8 cellular contexts compared by ENCODE assay signal in genomic region chr14:50003213-50004021, GRCh38.
A peak's percentile ranks its signal among the peaks of the same experiment; 100 is the strongest.
DNase-seq lines count a peak whose midpoint lies in the region; ATAC-seq and TF ChIP-seq lines count a peak whose summit lies in the region.

No MANE protein-coding gene starts in this region.

- H3K36me3 ChIP-seq in endodermal cell (ENCODE audit: control insufficient read depth, insufficient read depth, low read length) = no peaks in the 10 kb centered on the region

- peak overlapping the region; percentile 76 for H3K4me3 Mint-ChIP-seq in activated CD8-positive, alpha-beta T cell treated with anti-CD3 and anti-CD28 coated beads, Interleukin-2, amount 10 ng/mL, durations not matched to agents 7 days and 5 days
- H3K4me3 Mint-ChIP-seq in endodermal cell = peak overlapping the region; percentile 53

- H3K27me3 ChIP-seq in endodermal cell (ENCODE audit: control insufficient read depth, insufficient read depth, low read length, poor library complexity, severe bottlenecking) = peaks cover 30% of the 10 kb centered on the region

- H3K9me3 ChIP-seq in endodermal cell (ENCODE audit: control insufficient read depth, low read length) = no peaks in the 10 kb centered on the region

- peak overlapping the region; percentile 96 for H3K27ac Mint-ChIP-seq in activated CD8-positive, alpha-beta T cell treated with anti-CD3 and anti-CD28 coated beads, Interleukin-2, amount 10 ng/mL, durations not matched to agents 7 days and 5 days
- H3K27ac Mint-ChIP-seq in endodermal cell = no peak overlapping the region

- H3K4me3 ChIP-seq in endodermal cell (ENCODE audit: low read length) = peak overlapping the region; percentile 67

- H3K27ac ChIP-seq in endodermal cell (ENCODE audit: low read depth, low read length) = no peak overlapping the region

- peak; percentile 31 for ATAC-seq in GM18873 (IDR thresholded peaks at IDR 0.05; ENCODE audit: low FRiP score, unreplicated experiment)
- ATAC-seq in HG03095 (IDR thresholded peaks at IDR 0.05; ENCODE audit: unreplicated experiment) = peak; percentile 45
- ATAC-seq in activated CD8-positive, alpha-beta T cell treated with anti-CD3 and anti-CD28 coated beads, Interleukin-2, amount 10 ng/mL, durations not matched to agents 7 days and 5 days = peak; percentile 46

- whole genome bisulfite sequencing in endodermal cell (ENCODE audit: insufficient coverage in 1 of 2, insufficient read length in 1 of 2), 2 experiments = 17 to 36% methylated on average over 16 to 53 of the region's 54 CpGs

- no peaks in the 10 kb centered on the region for H3K27me3 Mint-ChIP-seq in activated CD8-positive, alpha-beta T cell treated with anti-CD3 and anti-CD28 coated beads, Interleukin-2, amount 10 ng/mL, durations not matched to agents 7 days and 5 days (ENCODE audit: low read depth)
- peaks cover 34% of the 10 kb centered on the region for H3K27me3 Mint-ChIP-seq in endodermal cell (ENCODE audit: insufficient read depth)

- no peak overlapping the region for H3K9ac ChIP-seq in endodermal cell (ENCODE audit: extremely low read depth, low read length, poor library complexity, severe bottlenecking)

- no peaks in the 10 kb centered on the region for H3K9me3 Mint-ChIP-seq in activated CD8-positive, alpha-beta T cell treated with anti-CD3 and anti-CD28 coated beads, Interleukin-2, amount 10 ng/mL, durations not matched to agents 7 days and 5 days (ENCODE audit: insufficient read depth)
- no peaks in the 10 kb centered on the region for H3K9me3 Mint-ChIP-seq in endodermal cell

- POLR2A ChIA-PET in activated CD8-positive, alpha-beta T cell treated with anti-CD3 and anti-CD28 coated beads, Interleukin-2, amount 10 ng/mL, durations not matched to agents 7 days and 5 days (lab: Charles Lee) = interaction anchor here (0.7 to 9.0 kb wide), 34 partner anchors 9 to 151 kb away, joined by 3 to 307 read pairs (median 6); partner anchors contain the start of genes ARF6, NEMF and VCPKMT

- H3K4me1 Mint-ChIP-seq in activated CD8-positive, alpha-beta T cell treated with anti-CD3 and anti-CD28 coated beads, Interleukin-2, amount 10 ng/mL, durations not matched to agents 7 days and 5 days (ENCODE audit: low read depth) = peaks cover 74% of the 10 kb centered on the region
- H3K4me1 Mint-ChIP-seq in endodermal cell = peaks cover 39% of the 10 kb centered on the region

- peaks cover 21% of the 10 kb centered on the region for H3K4me1 ChIP-seq in endodermal cell (ENCODE audit: control insufficient read depth, insufficient read depth, low read length)

- H3K36me3 Mint-ChIP-seq in activated CD8-positive, alpha-beta T cell treated with anti-CD3 and anti-CD28 coated beads, Interleukin-2, amount 10 ng/mL, durations not matched to agents 7 days and 5 days (ENCODE audit: low read depth) = peaks cover 26% of the 10 kb centered on the region
- no peaks in the 10 kb centered on the region for H3K36me3 Mint-ChIP-seq in endodermal cell (ENCODE audit: low read depth)

- TF ChIP-seq CTCF in endodermal cell (conservative IDR thresholded peaks at IDR 0.05) = no peak

- DNase-seq in AG08396 (ENCODE audit: low spot score) (peak; percentile 86), NCI-H82 (lab: John Stamatoyannopoulos, UW) (peak; percentile 61), endodermal cell (peak; percentile 74), mucosa of gallbladder (ENCODE audit: low spot score) (peak; percentile 83)
- peak; percentile 89 for DNase-seq in activated CD8-positive, alpha-beta T cell treated with anti-CD3 and anti-CD28 coated beads, Interleukin-2, amount 10 ng/mL, durations not matched to agents 7 days and 5 days
- DNase-seq in stimulated activated CD8-positive, alpha-beta memory T cell treated with anti-CD3 and anti-CD28 coated beads, Interleukin-7, amount 100 ng/mL, for 1 hour (ENCODE audit: low read depth in 2 of 2) = peak; percentile 51 to 54

- CTCF ChIA-PET in activated CD8-positive, alpha-beta T cell treated with anti-CD3 and anti-CD28 coated beads, Interleukin-2, amount 10 ng/mL, durations not matched to agents 7 days and 5 days (lab: Charles Lee) = interaction anchor here (0.7 to 6.5 kb wide), 23 partner anchors 22 to 141 kb away, joined by 3 to 89 read pairs (median 5); partner anchors contain the start of gene ARF6
